Comparison of ENCODE assay signal across 8 cellular contexts in genomic region chr14:20530771-20531571, GRCh38. TPM values are rescaled to one million over a fixed set of nuclear protein-coding genes. Genes with fewer than 3 reads are reported as not detected.
A peak's percentile ranks its signal among the peaks of the same experiment; 100 is the strongest.
DNase-seq lines count a peak whose midpoint lies in the region; ATAC-seq and TF ChIP-seq lines count a peak whose summit lies in the region.

No MANE protein-coding gene starts in this region.

- peak; percentile 54 for DNase-seq in GM12864 (ENCODE audit: low read depth)
- DNase-seq in LHCN-M2 (ENCODE audit: low read depth) = peak; percentile 72
- peak; percentile 56 for DNase-seq in SHP77 treated with DMSO at 0.1 percent for 48 hours (lab: John Stamatoyannopoulos, UW)
- peak; percentile 56 for DNase-seq in activated T-helper 2 cell treated with anti-CD3 and anti-CD28 coated beads, Interferon-gamma antibody, Interleukin-2, Interleukin-4, amounts not matched to agents 10 μg/mL and 5 μg/mL and 100 μg/mL, durations not matched to agents 14 hours and 24 hours and 36 hours (ENCODE audit: low spot score)
- peak; percentile 60 for DNase-seq in pons (ENCODE audit: low spot score)
- peak; percentile 73 for DNase-seq in type B pancreatic cell (ENCODE audit: extremely low spot score, unreplicated experiment)
- DNase-seq in cerebellar nuclear complex (lab: John Stamatoyannopoulos, UW) = no peak

- H3K4me3 ChIP-seq in GM12864 (ENCODE audit: low read depth, low read length) (no peak overlapping the region), gastroesophageal sphincter (no peak overlapping the region)

- H3K36me3 ChIP-seq in gastroesophageal sphincter = no peaks in the 10 kb centered on the region

- H3K4me1 ChIP-seq in gastroesophageal sphincter = peaks cover 0 to 8% (median 0%) of the 10 kb centered on the region in 3 donors

- no peak for TF ChIP-seq POLR2A in gastroesophageal sphincter (IDR thresholded peaks at IDR 0.05)

- intact Hi-C loops in activated T-helper 2 cell treated with anti-CD3 and anti-CD28 coated beads, Interferon-gamma antibody, Interleukin-2, Interleukin-4, amounts not matched to agents 10 μg/mL and 5 μg/mL and 100 μg/mL, durations not matched to agents 14 hours and 24 hours and 36 hours (cut with micrococcal nuclease) = loop anchor here (1.0 to 5.0 kb wide), 2 partner anchors 78 to 114 kb away; no protein-coding TSS in a partner anchor

- TF ChIP-seq EP300 in gastroesophageal sphincter (IDR thresholded peaks at IDR 0.05) = no peak

- TF ChIP-seq CTCF in GM12864 (IDR thresholded peaks at IDR 0.05; ENCODE audit: low read depth, low read length, missing control alignments) = peak; percentile 83
- peak; percentile 32 to 76 (median 59) for TF ChIP-seq CTCF in gastroesophageal sphincter (IDR thresholded peaks at IDR 0.05)
- peak; percentile 82 for TF ChIP-seq CTCF in type B pancreatic cell (conservative IDR thresholded peaks at IDR 0.05)

- peaks cover 23% of the 10 kb centered on the region for H3K27me3 ChIP-seq in gastroesophageal sphincter

- ATAC-seq in gastroesophageal sphincter = peak; percentile 65

- H3K9me3 Mint-ChIP-seq in activated T-helper 2 cell treated with anti-CD3 and anti-CD28 coated beads, Interferon-gamma antibody, Interleukin-2, Interleukin-4, amounts not matched to agents 10 μg/mL and 5 μg/mL and 100 μg/mL, durations not matched to agents 14 hours and 24 hours and 36 hours = no peaks in the 10 kb centered on the region
- H3K9me3 Mint-ChIP-seq in type B pancreatic cell = no peaks in the 10 kb centered on the region

- peaks cover 33% of the 10 kb centered on the region for H3K27me3 Mint-ChIP-seq in activated T-helper 2 cell treated with anti-CD3 and anti-CD28 coated beads, Interferon-gamma antibody, Interleukin-2, Interleukin-4, amounts not matched to agents 10 μg/mL and 5 μg/mL and 100 μg/mL, durations not matched to agents 14 hours and 24 hours and 36 hours (ENCODE audit: low read depth)
- peaks cover 11% of the 10 kb centered on the region for H3K27me3 Mint-ChIP-seq in type B pancreatic cell

- H3K9me3 ChIP-seq in gastroesophageal sphincter = no peaks in the 10 kb centered on the region

- no peak overlapping the region for H3K27ac ChIP-seq in gastroesophageal sphincter

- H3K27ac Mint-ChIP-seq in activated T-helper 2 cell treated with anti-CD3 and anti-CD28 coated beads, Interferon-gamma antibody, Interleukin-2, Interleukin-4, amounts not matched to agents 10 μg/mL and 5 μg/mL and 100 μg/mL, durations not matched to agents 14 hours and 24 hours and 36 hours = no peak overlapping the region
- H3K27ac Mint-ChIP-seq in type B pancreatic cell = no peak overlapping the region

- H3K36me3 Mint-ChIP-seq in activated T-helper 2 cell treated with anti-CD3 and anti-CD28 coated beads, Interferon-gamma antibody, Interleukin-2, Interleukin-4, amounts not matched to agents 10 μg/mL and 5 μg/mL and 100 μg/mL, durations not matched to agents 14 hours and 24 hours and 36 hours (ENCODE audit: low read depth) = no peaks in the 10 kb centered on the region
- no peaks in the 10 kb centered on the region for H3K36me3 Mint-ChIP-seq in type B pancreatic cell

- peaks cover 8% of the 10 kb centered on the region for H3K4me1 Mint-ChIP-seq in activated T-helper 2 cell treated with anti-CD3 and anti-CD28 coated beads, Interferon-gamma antibody, Interleukin-2, Interleukin-4, amounts not matched to agents 10 μg/mL and 5 μg/mL and 100 μg/mL, durations not matched to agents 14 hours and 24 hours and 36 hours (ENCODE audit: low read depth)
- H3K4me1 Mint-ChIP-seq in type B pancreatic cell (ENCODE audit: unreplicated experiment) = no peaks in the 10 kb centered on the region

- H3K4me3 Mint-ChIP-seq in activated T-helper 2 cell treated with anti-CD3 and anti-CD28 coated beads, Interferon-gamma antibody, Interleukin-2, Interleukin-4, amounts not matched to agents 10 μg/mL and 5 μg/mL and 100 μg/mL, durations not matched to agents 14 hours and 24 hours and 36 hours (ENCODE audit: low read depth) = no peak overlapping the region
- H3K4me3 Mint-ChIP-seq in type B pancreatic cell = no peak overlapping the region

- WGBS in gastroesophageal sphincter (ENCODE audit: low coverage in 1 of 2), 2 donors = 8 to 9% methylated on average over 4 to 8 of the region's 8 CpGs

RNA-seq across cellular contexts. Expression of gene RNASE10, which starts 25.6 kb away (rescaled TPM):
- total RNA-seq in LHCN-M2 (2014; rRNA removed) = not detected in 2 replicates
- polyA plus RNA-seq in LHCN-M2 (2012) = 0.06 TPM
- 0.16 and 0.21 TPM in 2 replicates for total RNA-seq in activated T-helper 2 cell treated with anti-CD3 and anti-CD28 coated beads, Interferon-gamma antibody, Interleukin-2, Interleukin-4, amounts not matched to agents 10 μg/mL and 5 μg/mL and 100 μg/mL, durations not matched to agents 14 hours and 24 hours and 36 hours
- total RNA-seq in gastroesophageal sphincter = under 1 TPM in 1 of 4 donors, not detected in 3; 0.58 TPM
- total RNA-seq in type B pancreatic cell (ENCODE audit: low replicate concordance) = 0.88 and 0.94 TPM in 2 replicates

RNA-seq across cellular contexts. Expression of gene RNASE9, which starts 29.9 kb away (rescaled TPM):
- total RNA-seq in LHCN-M2 (2014; rRNA removed) (not detected in 2 replicates), gastroesophageal sphincter (under 1 TPM in 1 of 4 donors, not detected in 3; 0.15 TPM), type B pancreatic cell (ENCODE audit: low replicate concordance) (not detected in 2 replicates)
- polyA plus RNA-seq in LHCN-M2 (2012) = not detected
- total RNA-seq in activated T-helper 2 cell treated with anti-CD3 and anti-CD28 coated beads, Interferon-gamma antibody, Interleukin-2, Interleukin-4, amounts not matched to agents 10 μg/mL and 5 μg/mL and 100 μg/mL, durations not matched to agents 14 hours and 24 hours and 36 hours = not detected in 2 replicates

RNA-seq across cellular contexts. Expression of gene RNASE11, which starts 56.8 kb away (rescaled TPM):
- total RNA-seq in LHCN-M2 (2014; rRNA removed) (not detected in 2 replicates), gastroesophageal sphincter (not detected), type B pancreatic cell (ENCODE audit: low replicate concordance) (not detected in 2 replicates)
- polyA plus RNA-seq in LHCN-M2 (2012) = not detected
- not detected in 2 replicates for total RNA-seq in activated T-helper 2 cell treated with anti-CD3 and anti-CD28 coated beads, Interferon-gamma antibody, Interleukin-2, Interleukin-4, amounts not matched to agents 10 μg/mL and 5 μg/mL and 100 μg/mL, durations not matched to agents 14 hours and 24 hours and 36 hours

Comparison
In these comparisons a context has a peak if more than half of its experiments do, and no peak if none do; other contexts are left out.
1. DNase-seq: peak in GM12864 (single experiment), LHCN-M2 (single experiment), SHP77 treated with DMSO at 0.1 percent for 48 hours (single experiment), activated T-helper 2 cell treated with anti-CD3 and anti-CD28 coated beads, Interferon-gamma antibody, Interleukin-2, Interleukin-4, amounts not matched to agents 10 μg/mL and 5 μg/mL and 100 μg/mL, durations not matched to agents 14 hours and 24 hours and 36 hours (single experiment), pons (single experiment) and type B pancreatic cell (single experiment); none in cerebellar nuclear complex (0 of 2).
2. Peak in every context shown above with its lines, with median percentiles within 50 percentile points of each other: CTCF ChIP-seq.